ENCODE assay signal across 22 cellular contexts in the genomic region with DNA sequence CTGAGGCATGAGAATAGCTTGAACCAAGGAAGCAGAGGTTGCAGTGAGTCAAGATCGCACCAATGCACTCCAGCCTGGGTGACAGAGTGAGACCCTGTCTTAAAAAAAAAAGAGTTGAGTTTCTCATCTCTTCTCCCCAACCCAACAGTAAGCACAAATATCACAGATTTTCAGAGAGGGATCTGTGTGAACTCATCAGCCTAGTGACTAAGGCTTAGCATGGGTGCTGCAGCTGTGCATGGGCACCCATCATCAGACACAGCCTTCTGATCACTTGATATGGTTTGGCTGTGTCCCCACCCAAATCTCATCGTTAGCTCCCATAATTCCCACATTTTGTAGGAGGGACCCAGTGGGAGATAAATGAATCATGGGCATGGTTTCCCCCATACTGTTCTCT.
"Had no signal": no experiment of that assay in that cellular context is flagged by ENCODE, and none has a peak within 500 bp of the region (broad histone marks: within the 10 kb centered on the region; RNA-seq: fewer than 3 reads in every experiment).

No MANE protein-coding gene starts in this region.

- H3K4me3 ChIP-seq: left lung, lung, pancreas, psoas muscle, right atrium auricular region, suprapubic skin had no signal

- H3K36me3 Mint-ChIP-seq: activated CD4-positive, alpha-beta memory T cell treated with anti-CD3 and anti-CD28 coated beads for 36 hours; activated naive CD4-positive, alpha-beta T cell treated with anti-CD3 and anti-CD28 coated beads, Interleukin-2, amount 10 ng/mL, durations not matched to agents 7 days and 5 days; brain; naive thymus-derived CD8-positive, alpha-beta T cell; type B pancreatic cell had no signal

- H3K4me1 ChIP-seq: left lung, pancreas, psoas muscle, right atrium auricular region, suprapubic skin had no signal

- H3K27ac Mint-ChIP-seq: activated CD4-positive, alpha-beta memory T cell treated with anti-CD3 and anti-CD28 coated beads for 36 hours; activated naive CD4-positive, alpha-beta T cell treated with anti-CD3 and anti-CD28 coated beads, Interleukin-2, amount 10 ng/mL, durations not matched to agents 7 days and 5 days; activated T-cell treated with anti-CD3 and anti-CD28 coated beads, Interleukin-2, amount 50 U/mL, for 72 hours; naive thymus-derived CD8-positive, alpha-beta T cell; T-helper 17 cell; type B pancreatic cell had no signal

- H3K36me3 ChIP-seq: left lung, pancreas, right atrium auricular region, suprapubic skin had no signal

- H3K27ac ChIP-seq: left lung, psoas muscle, right atrium auricular region, suprapubic skin had no signal

- ATAC-seq: activated T-cell treated with anti-CD3 and anti-CD28 coated beads, Interleukin-2, amount 50 U/mL, for 72 hours; naive thymus-derived CD8-positive, alpha-beta T cell; psoas muscle; stimulated activated naive CD8-positive, alpha-beta T cell treated with anti-CD3 and anti-CD28 coated beads, Interleukin-15, amount 100 ng/mL, for 72 hours; T-helper 17 cell had no signal

- H3K4me1 Mint-ChIP-seq: activated naive CD4-positive, alpha-beta T cell treated with anti-CD3 and anti-CD28 coated beads, Interleukin-2, amount 10 ng/mL, durations not matched to agents 7 days and 5 days; stimulated activated naive CD8-positive, alpha-beta T cell treated with anti-CD3 and anti-CD28 coated beads, Interleukin-15, amount 100 ng/mL, for 72 hours; T-helper 17 cell had no signal

- H3K9me3 ChIP-seq: left lung, pancreas, psoas muscle, right atrium auricular region, suprapubic skin had no signal

- DNase-seq: activated CD4-positive, alpha-beta memory T cell treated with anti-CD3 and anti-CD28 coated beads for 36 hours; activated CD4-positive, alpha-beta T cell treated with anti-CD3 and anti-CD28 coated beads for 4 hours; activated CD4-positive, CD25-positive, alpha-beta regulatory T cell; activated effector memory CD4-positive, alpha-beta T cell treated with anti-CD3 and anti-CD28 coated beads, Interleukin-2, amount 50 U/mL, for 16 hours; activated naive CD4-positive, alpha-beta T cell treated with anti-CD3 and anti-CD28 coated beads, Interleukin-2, amount 10 ng/mL, durations not matched to agents 7 days and 5 days; activated T-cell treated with anti-CD3 and anti-CD28 coated beads, Interleukin-2, amount 50 U/mL, for 72 hours; effector memory CD4-positive, alpha-beta T cell; foreskin melanocyte; glutamatergic neuron; left lung; naive thymus-derived CD8-positive, alpha-beta T cell; psoas muscle; stimulated activated CD4-positive, alpha-beta T cell treated with anti-CD3 and anti-CD28 coated beads, Interleukin-12 subunit alpha, Interleukin-12 subunit beta, amount 100 ng/mL, for 4 hours; stimulated activated naive CD8-positive, alpha-beta T cell treated with anti-CD3 and anti-CD28 coated beads, Interleukin-15, amount 100 ng/mL, for 72 hours; SW 1271; T-helper 17 cell had no signal

- H3K27me3 ChIP-seq: left lung, pancreas, right atrium auricular region, suprapubic skin had no signal

- H3K27me3 Mint-ChIP-seq: stimulated activated naive CD8-positive, alpha-beta T cell treated with anti-CD3 and anti-CD28 coated beads, Interleukin-15, amount 100 ng/mL, for 72 hours had no signal

- H3K4me3 Mint-ChIP-seq: activated CD4-positive, alpha-beta memory T cell treated with anti-CD3 and anti-CD28 coated beads for 36 hours; activated naive CD4-positive, alpha-beta T cell treated with anti-CD3 and anti-CD28 coated beads, Interleukin-2, amount 10 ng/mL, durations not matched to agents 7 days and 5 days; activated T-cell treated with anti-CD3 and anti-CD28 coated beads, Interleukin-2, amount 50 U/mL, for 72 hours; brain; naive thymus-derived CD8-positive, alpha-beta T cell; stimulated activated naive CD8-positive, alpha-beta T cell treated with anti-CD3 and anti-CD28 coated beads, Interleukin-15, amount 100 ng/mL, for 72 hours; T-helper 17 cell; type B pancreatic cell had no signal
